ENCODE assay signal across 15 cellular contexts in genomic region chr6:42158011-42158410, GRCh38. TPM values are rescaled to one million over a fixed set of nuclear protein-coding genes. Genes with fewer than 3 reads are reported as not detected.
DNase-seq lines count a peak whose midpoint lies in the region; ATAC-seq and TF ChIP-seq lines count a peak whose summit lies in the region.
"Had no signal": no experiment of that assay in that cellular context is flagged by ENCODE, and none has a peak within 500 bp of the region (broad histone marks: within the 10 kb centered on the region; RNA-seq: fewer than 3 reads in every experiment).

No MANE protein-coding gene starts in this region.

- H3K4me1 Mint-ChIP-seq in CD8-positive, alpha-beta T cell (ENCODE audit: low read depth), result no peaks in the 10 kb centered on the region
- H3K4me1 Mint-ChIP-seq: CD8-positive, alpha-beta memory T cell had no signal

- peak; percentile 58 for ATAC-seq in sciatic nerve
- ATAC-seq in CD8-positive, alpha-beta T cell, result no peak
- no peak for ATAC-seq in aorta (ENCODE audit: low FRiP score)

- no peak overlapping the region for H3K4me3 Mint-ChIP-seq in CD8-positive, alpha-beta T cell
- H3K4me3 Mint-ChIP-seq: activated naive CD8-positive, alpha-beta T cell; CD8-positive, alpha-beta memory T cell; IgD-negative memory B cell had no signal

- peaks cover 2% of the 10 kb centered on the region for H3K27me3 Mint-ChIP-seq in CD8-positive, alpha-beta T cell (ENCODE audit: low read depth)
- H3K27me3 Mint-ChIP-seq: activated naive CD8-positive, alpha-beta T cell had no signal

- no peaks in the 10 kb centered on the region for H3K9me3 Mint-ChIP-seq in CD8-positive, alpha-beta T cell
- H3K9me3 Mint-ChIP-seq: CD8-positive, alpha-beta memory T cell; IgD-negative memory B cell had no signal

- DNase-seq in RPMI7951 (ENCODE audit: low read depth), result peak; percentile 41
- peak; percentile 64 for DNase-seq in fibroblast of mammary gland (ENCODE audit: low read depth)
- no peak for DNase-seq in sciatic nerve (ENCODE audit: low spot score)
- no peak for DNase-seq in activated CD4-positive, alpha-beta T cell treated with anti-CD3 and anti-CD28 coated beads for 48 hours
- DNase-seq in CD8-positive, alpha-beta T cell, result no peak
- no peak for DNase-seq in aorta
- DNase-seq: activated CD8-positive, alpha-beta memory T cell treated with anti-CD3 and anti-CD28 coated beads, Interleukin-2, amount 50 U/mL, for 4 hours; CD8-positive, alpha-beta memory T cell; GF-D8; midbrain; NCI-H1092; ovary had no signal

- H3K9me3 ChIP-seq in CD8-positive, alpha-beta T cell (ENCODE audit: low read length), result no peaks in the 10 kb centered on the region
- H3K9me3 ChIP-seq in aorta (ENCODE audit: control insufficient read depth, low read length), result no peaks in the 10 kb centered on the region
- H3K9me3 ChIP-seq: ovary had no signal

- H3K4me1 ChIP-seq in CD8-positive, alpha-beta T cell (ENCODE audit: insufficient read depth, low read length), result no peaks in the 10 kb centered on the region
- H3K4me1 ChIP-seq in aorta (ENCODE audit: control insufficient read depth in 1 of 2, insufficient read depth in 2 of 2, low read length in 2 of 2), result no peaks in the 10 kb centered on the region

- H3K36me3 Mint-ChIP-seq in CD8-positive, alpha-beta T cell, result no peaks in the 10 kb centered on the region
- H3K36me3 Mint-ChIP-seq: activated naive CD8-positive, alpha-beta T cell; CD8-positive, alpha-beta memory T cell; IgD-negative memory B cell had no signal

- no peaks in the 10 kb centered on the region for H3K36me3 ChIP-seq in CD8-positive, alpha-beta T cell (ENCODE audit: insufficient read depth, low read length)
- H3K36me3 ChIP-seq in aorta (ENCODE audit: control insufficient read depth in 1 of 2, insufficient read depth in 2 of 2, low read length in 1 of 2), result no peaks in the 10 kb centered on the region
- H3K36me3 ChIP-seq: ovary had no signal

- WGBS in aorta, 2 donors, result 66 to 70% methylated on average over 2 of the region's 2 CpGs

- intact Hi-C loops in sciatic nerve (cut with DNase I), result no loop called here
- intact Hi-C loops in CD8-positive, alpha-beta T cell (cut with DNase I, micrococcal nuclease), result no loop called here
- intact Hi-C loops in aorta (cut with DNase I), result no loop called here

- no peak for TF ChIP-seq CTCF in fibroblast of mammary gland (conservative IDR thresholded peaks at IDR 0.05; ENCODE audit: control insufficient read depth, insufficient read depth, low read depth, low read length)
- TF ChIP-seq CTCF in CD8-positive, alpha-beta T cell (IDR thresholded peaks at IDR 0.05), result no peak

- H3K27me3 ChIP-seq in CD8-positive, alpha-beta T cell (ENCODE audit: insufficient read depth, low read length), result no peaks in the 10 kb centered on the region
- no peaks in the 10 kb centered on the region for H3K27me3 ChIP-seq in aorta (ENCODE audit: control insufficient read depth in 1 of 2, insufficient read depth in 2 of 2, low read length in 1 of 2)
- H3K27me3 ChIP-seq: ovary had no signal

- H3K4me3 ChIP-seq in fibroblast of mammary gland (ENCODE audit: control insufficient read depth, low read depth, low read length) (no peak overlapping the region), aorta (ENCODE audit: low read length in 2 of 2) (no peak overlapping the region)
- no peak overlapping the region for H3K4me3 ChIP-seq in CD8-positive, alpha-beta T cell (ENCODE audit: low read depth, low read length)
- H3K4me3 ChIP-seq: ovary had no signal

- POLR2A ChIA-PET in CD8-positive, alpha-beta T cell (lab: Charles Lee), result no interaction called here

- no peak overlapping the region for H3K27ac Mint-ChIP-seq in CD8-positive, alpha-beta T cell
- H3K27ac Mint-ChIP-seq: activated naive CD8-positive, alpha-beta T cell; CD8-positive, alpha-beta memory T cell; IgD-negative memory B cell had no signal

- CTCF ChIA-PET in CD8-positive, alpha-beta T cell (lab: Charles Lee), result no interaction called here

- no peak overlapping the region for H3K27ac ChIP-seq in CD8-positive, alpha-beta T cell (ENCODE audit: low read depth, low read length)
- H3K27ac ChIP-seq in aorta (ENCODE audit: low read depth in 1 of 2, low read length in 2 of 2), result no peak overlapping the region
- H3K27ac ChIP-seq: ovary had no signal

RNA-seq across cellular contexts. Expression of gene GUCA1A, which starts 15.2 kb away (rescaled TPM):
- not detected in 2 replicates for total RNA-seq in RPMI7951 (2014; rRNA removed; shearing (Covaris generic))
- not detected for total RNA-seq in sciatic nerve
- not detected for total RNA-seq in CD8-positive, alpha-beta T cell
- total RNA-seq in aorta, result not detected
- not detected for polyA plus RNA-seq in aorta
- total RNA-seq: CD8-positive, alpha-beta memory T cell; ovary had no signal
- polyA plus RNA-seq: CD8-positive, alpha-beta memory T cell; IgD-negative memory B cell had no signal

RNA-seq across cellular contexts. Expression of gene C6orf132, which starts 15.6 kb away (rescaled TPM):
- total RNA-seq in RPMI7951 (2014; rRNA removed; shearing (Covaris generic)), result not detected in 2 replicates
- total RNA-seq in sciatic nerve (2.6 TPM), aorta (1 to 10 TPM; 1.7 to 3.1 TPM)
- total RNA-seq in CD8-positive, alpha-beta T cell, result under 1 TPM; 0.05 to 0.06 TPM
- polyA plus RNA-seq in aorta, result 10 to 100 TPM in 1 of 2 donors, under 1 TPM in 1; 0.51 to 30.7 TPM
- total RNA-seq: cerebellum had no signal
- polyA plus RNA-seq: CD8-positive, alpha-beta memory T cell; IgD-negative memory B cell had no signal

RNA-seq across cellular contexts. Expression of gene GUCA1B, which starts 36.7 kb away (rescaled TPM):
- total RNA-seq in RPMI7951 (2014; rRNA removed; shearing (Covaris generic)), result 0.39 TPM in 1 of 2 replicates, not detected in the other
- total RNA-seq in sciatic nerve (5.3 TPM), aorta (1 to 10 TPM; 2.0 to 4.1 TPM)
- 1 to 10 TPM; 1.2 to 2.2 TPM for total RNA-seq in CD8-positive, alpha-beta T cell
- polyA plus RNA-seq in aorta, result 1 to 10 TPM in 1 of 2 donors, under 1 TPM in 1; 0.88 to 2.4 TPM
- polyA plus RNA-seq: CD8-positive, alpha-beta memory T cell had no signal

RNA-seq across cellular contexts. Expression of gene MRPS10, which starts 59.6 kb away (rescaled TPM):
- 65.0 and 72.9 TPM in 2 replicates for total RNA-seq in RPMI7951 (2014; rRNA removed; shearing (Covaris generic))
- 23.0 TPM for total RNA-seq in sciatic nerve
- total RNA-seq in CD8-positive, alpha-beta T cell, result 10 to 100 TPM; 17.0 to 17.4 TPM
- 10 to 100 TPM; 20.2 to 24.3 TPM for total RNA-seq in aorta
- polyA plus RNA-seq in aorta, result 10 to 100 TPM; 17.7 to 28.4 TPM

Comparison
In these comparisons a context has a peak if more than half of its experiments do, and no peak if none do; other contexts are left out.
1. DNase-seq: peak in RPMI7951 (single experiment) and fibroblast of mammary gland (single experiment); none in sciatic nerve (single experiment), activated CD4-positive, alpha-beta T cell treated with anti-CD3 and anti-CD28 coated beads for 48 hours (single experiment), CD8-positive, alpha-beta T cell (0 of 7) and aorta (0 of 2).